In the genomic region with DNA sequence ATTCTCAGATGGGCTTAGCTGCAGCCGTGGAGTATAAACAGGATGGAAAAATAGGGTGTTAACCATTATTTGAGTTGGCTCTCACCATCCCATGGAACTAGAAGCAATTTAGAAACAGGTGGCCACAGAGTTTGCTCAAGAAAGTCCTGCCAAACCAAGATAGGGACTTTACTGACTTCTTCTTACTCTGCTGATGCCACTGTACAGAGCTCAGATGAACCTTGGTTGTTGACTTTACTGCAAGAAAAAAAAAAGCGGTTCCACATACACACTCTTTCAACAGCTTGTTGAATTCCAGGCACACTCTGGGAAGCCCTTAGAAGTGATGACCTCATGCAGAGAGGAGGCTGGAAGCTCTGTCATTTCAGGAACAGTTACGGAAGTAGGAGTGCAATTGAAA, we compare ENCODE assay signal across 20 cellular contexts.
DNase-seq lines count a peak whose midpoint lies in the region; ATAC-seq and TF ChIP-seq lines count a peak whose summit lies in the region.
"Had no signal": no experiment of that assay in that cellular context is flagged by ENCODE, and none has a peak within 500 bp of the region (broad histone marks: within the 10 kb centered on the region; RNA-seq: fewer than 3 reads in every experiment).

No MANE protein-coding gene starts in this region.

- no peaks in the 10 kb centered on the region for H3K36me3 ChIP-seq in NT2/D1 (ENCODE audit: insufficient read depth, insufficient read length, low read length)
- H3K36me3 ChIP-seq: adrenal gland had no signal

- no peaks in the 10 kb centered on the region for H3K9me3 Mint-ChIP-seq in nephron
- peaks cover 4% of the 10 kb centered on the region for H3K9me3 Mint-ChIP-seq in activated CD4-positive, alpha-beta T cell treated with anti-CD3 and anti-CD28 coated beads, Interleukin-2, amount 10 ng/mL, durations not matched to agents 7 days and 5 days
- H3K9me3 Mint-ChIP-seq in stimulated activated naive B cell treated with anti-CD40 and anti-IgM and Interleukin-4, amounts not matched to agents 10 μg/mL and 1 μg/mL and 100 μg/mL, for 72 hours: peaks cover 5 to 12% of the 10 kb centered on the region in 2 donors
- peaks cover 9% of the 10 kb centered on the region for H3K9me3 Mint-ChIP-seq in activated CD8-positive, alpha-beta T cell treated with anti-CD3 and anti-CD28 coated beads, Interleukin-2, amount 10 ng/mL, durations not matched to agents 7 days and 5 days (ENCODE audit: insufficient read depth)

- POLR2A ChIA-PET in activated CD4-positive, alpha-beta T cell treated with anti-CD3 and anti-CD28 coated beads, Interleukin-2, amount 10 ng/mL, durations not matched to agents 7 days and 5 days (lab: Charles Lee): no interaction called here
- POLR2A ChIA-PET in activated CD8-positive, alpha-beta T cell treated with anti-CD3 and anti-CD28 coated beads, Interleukin-2, amount 10 ng/mL, durations not matched to agents 7 days and 5 days (lab: Charles Lee): interaction anchor here (0.6 kb wide), 1 partner anchor 194 kb away, joined by 3 read pairs; no protein-coding TSS in a partner anchor

- H3K4me1 ChIP-seq in NT2/D1 (ENCODE audit: insufficient read depth, insufficient read length) (no peaks in the 10 kb centered on the region), right cardiac atrium (ENCODE audit: control insufficient read depth, insufficient read depth, low read length) (no peaks in the 10 kb centered on the region)
- H3K4me1 ChIP-seq: adrenal gland had no signal

- H3K4me3 ChIP-seq in NT2/D1 (ENCODE audit: insufficient read length, low read depth): no peak overlapping the region
- H3K4me3 ChIP-seq in right cardiac atrium (ENCODE audit: low read length): no peak overlapping the region
- H3K4me3 ChIP-seq: adrenal gland had no signal

- DNase-seq in ELF-1 (ENCODE audit: low read depth, low spot score): peak; percentile 9
- peak; percentile 3 for DNase-seq in NT2/D1 (ENCODE audit: low read depth, low spot score)
- no peak for DNase-seq in right cardiac atrium
- no peak for DNase-seq in NCI-H526 treated with DMSO at 0.1 percent for 48 hours (lab: John Stamatoyannopoulos, UW)
- DNase-seq in activated CD4-positive, alpha-beta T cell treated with anti-CD3 and anti-CD28 coated beads, Interleukin-2, amount 10 ng/mL, durations not matched to agents 7 days and 5 days: no peak
- DNase-seq in stimulated activated naive B cell treated with anti-CD40 and anti-IgM and Interleukin-4, amounts not matched to agents 10 μg/mL and 1 μg/mL and 100 μg/mL, for 72 hours: no peak
- DNase-seq in activated CD8-positive, alpha-beta T cell treated with anti-CD3 and anti-CD28 coated beads, Interleukin-2, amount 10 ng/mL, durations not matched to agents 7 days and 5 days: no peak
- DNase-seq: activated CD4-positive, alpha-beta T cell treated with anti-CD3 and anti-CD28 coated beads, Interleukin-2, amount 10 ng/mL, durations not matched to agents 24 days and 14 days; activated CD8-positive, alpha-beta memory T cell treated with anti-CD3 and anti-CD28 coated beads, Interleukin-2, amount 50 U/mL, for 48 hours; activated effector memory CD4-positive, alpha-beta T cell treated with Interleukin-2 at 50 U/mL for 16 hours; adrenal gland; central memory CD4-positive, alpha-beta T cell; DND-41; NCI-H187 treated with DMSO at 0.1 percent for 48 hours; NCI-H524 treated with DMSO at 0.1 percent for 48 hours; SIG-M5 had no signal

- no peaks in the 10 kb centered on the region for H3K4me1 Mint-ChIP-seq in nephron
- no peaks in the 10 kb centered on the region for H3K4me1 Mint-ChIP-seq in activated CD4-positive, alpha-beta T cell treated with anti-CD3 and anti-CD28 coated beads, Interleukin-2, amount 10 ng/mL, durations not matched to agents 7 days and 5 days
- no peaks in the 10 kb centered on the region for H3K4me1 Mint-ChIP-seq in stimulated activated naive B cell treated with anti-CD40 and anti-IgM and Interleukin-4, amounts not matched to agents 10 μg/mL and 1 μg/mL and 100 μg/mL, for 72 hours
- no peaks in the 10 kb centered on the region for H3K4me1 Mint-ChIP-seq in activated CD8-positive, alpha-beta T cell treated with anti-CD3 and anti-CD28 coated beads, Interleukin-2, amount 10 ng/mL, durations not matched to agents 7 days and 5 days (ENCODE audit: low read depth)
- H3K4me1 Mint-ChIP-seq: activated CD4-positive, alpha-beta T cell treated with anti-CD3 and anti-CD28 coated beads, Interleukin-2, amount 10 ng/mL, durations not matched to agents 24 days and 14 days; memory B cell had no signal

- no peak for TF ChIP-seq CTCF in nephron (IDR thresholded peaks at IDR 0.05; ENCODE audit: unreplicated experiment in 3 of 3)

- intact Hi-C loops in right cardiac atrium (cut with DNase I): no loop called here

- no peaks in the 10 kb centered on the region for H3K36me3 Mint-ChIP-seq in nephron (ENCODE audit: low read depth)
- no peaks in the 10 kb centered on the region for H3K36me3 Mint-ChIP-seq in activated CD4-positive, alpha-beta T cell treated with anti-CD3 and anti-CD28 coated beads, Interleukin-2, amount 10 ng/mL, durations not matched to agents 7 days and 5 days (ENCODE audit: low read depth)
- H3K36me3 Mint-ChIP-seq in stimulated activated naive B cell treated with anti-CD40 and anti-IgM and Interleukin-4, amounts not matched to agents 10 μg/mL and 1 μg/mL and 100 μg/mL, for 72 hours: no peaks in the 10 kb centered on the region
- H3K36me3 Mint-ChIP-seq in activated CD8-positive, alpha-beta T cell treated with anti-CD3 and anti-CD28 coated beads, Interleukin-2, amount 10 ng/mL, durations not matched to agents 7 days and 5 days (ENCODE audit: low read depth): no peaks in the 10 kb centered on the region
- H3K36me3 Mint-ChIP-seq: memory B cell had no signal

- H3K27me3 ChIP-seq in NT2/D1 (ENCODE audit: insufficient read depth, insufficient read length): no peaks in the 10 kb centered on the region
- no peaks in the 10 kb centered on the region for H3K27me3 ChIP-seq in right cardiac atrium (ENCODE audit: control insufficient read depth, insufficient read depth)
- H3K27me3 ChIP-seq: adrenal gland had no signal

- no peak overlapping the region for H3K4me3 Mint-ChIP-seq in nephron
- H3K4me3 Mint-ChIP-seq in activated CD4-positive, alpha-beta T cell treated with anti-CD3 and anti-CD28 coated beads, Interleukin-2, amount 10 ng/mL, durations not matched to agents 7 days and 5 days: no peak overlapping the region
- H3K4me3 Mint-ChIP-seq in stimulated activated naive B cell treated with anti-CD40 and anti-IgM and Interleukin-4, amounts not matched to agents 10 μg/mL and 1 μg/mL and 100 μg/mL, for 72 hours: no peak overlapping the region
- H3K4me3 Mint-ChIP-seq in activated CD8-positive, alpha-beta T cell treated with anti-CD3 and anti-CD28 coated beads, Interleukin-2, amount 10 ng/mL, durations not matched to agents 7 days and 5 days: no peak overlapping the region
- H3K4me3 Mint-ChIP-seq: activated CD4-positive, alpha-beta T cell treated with anti-CD3 and anti-CD28 coated beads, Interleukin-2, amount 10 ng/mL, durations not matched to agents 24 days and 14 days; memory B cell; natural killer cell treated with Interleukin-12 subunit alpha and Interleukin-12 subunit beta and Interleukin-15 and Interleukin-18, amount 100 ng/mL, for 72 hours had no signal

- H3K9me3 ChIP-seq in NT2/D1 (ENCODE audit: insufficient read depth, low read length): no peaks in the 10 kb centered on the region
- H3K9me3 ChIP-seq in right cardiac atrium (ENCODE audit: control insufficient read depth, low read length): no peaks in the 10 kb centered on the region
- H3K9me3 ChIP-seq: adrenal gland had no signal

- CTCF ChIA-PET in activated CD4-positive, alpha-beta T cell treated with anti-CD3 and anti-CD28 coated beads, Interleukin-2, amount 10 ng/mL, durations not matched to agents 7 days and 5 days (lab: Charles Lee): no interaction called here
- CTCF ChIA-PET in activated CD8-positive, alpha-beta T cell treated with anti-CD3 and anti-CD28 coated beads, Interleukin-2, amount 10 ng/mL, durations not matched to agents 7 days and 5 days (lab: Charles Lee): no interaction called here

- H3K27ac Mint-ChIP-seq in nephron: peak overlapping the region in 2 of 3 experiments; percentile 31 to 78
- no peak overlapping the region for H3K27ac Mint-ChIP-seq in activated CD4-positive, alpha-beta T cell treated with anti-CD3 and anti-CD28 coated beads, Interleukin-2, amount 10 ng/mL, durations not matched to agents 7 days and 5 days
- no peak overlapping the region for H3K27ac Mint-ChIP-seq in stimulated activated naive B cell treated with anti-CD40 and anti-IgM and Interleukin-4, amounts not matched to agents 10 μg/mL and 1 μg/mL and 100 μg/mL, for 72 hours
- H3K27ac Mint-ChIP-seq in activated CD8-positive, alpha-beta T cell treated with anti-CD3 and anti-CD28 coated beads, Interleukin-2, amount 10 ng/mL, durations not matched to agents 7 days and 5 days: no peak overlapping the region
- H3K27ac Mint-ChIP-seq: activated CD4-positive, alpha-beta T cell treated with anti-CD3 and anti-CD28 coated beads, Interleukin-2, amount 10 ng/mL, durations not matched to agents 24 days and 14 days; memory B cell; natural killer cell treated with Interleukin-12 subunit alpha and Interleukin-12 subunit beta and Interleukin-15 and Interleukin-18, amount 100 ng/mL, for 72 hours had no signal

- WGBS in right cardiac atrium: 24% methylated on average over 3 of the region's 3 CpGs

- no peaks in the 10 kb centered on the region for H3K27me3 Mint-ChIP-seq in nephron (ENCODE audit: low read depth)
- no peaks in the 10 kb centered on the region for H3K27me3 Mint-ChIP-seq in activated CD4-positive, alpha-beta T cell treated with anti-CD3 and anti-CD28 coated beads, Interleukin-2, amount 10 ng/mL, durations not matched to agents 7 days and 5 days
- no peaks in the 10 kb centered on the region for H3K27me3 Mint-ChIP-seq in stimulated activated naive B cell treated with anti-CD40 and anti-IgM and Interleukin-4, amounts not matched to agents 10 μg/mL and 1 μg/mL and 100 μg/mL, for 72 hours
- no peaks in the 10 kb centered on the region for H3K27me3 Mint-ChIP-seq in activated CD8-positive, alpha-beta T cell treated with anti-CD3 and anti-CD28 coated beads, Interleukin-2, amount 10 ng/mL, durations not matched to agents 7 days and 5 days (ENCODE audit: low read depth)
- H3K27me3 Mint-ChIP-seq: activated CD4-positive, alpha-beta T cell treated with anti-CD3 and anti-CD28 coated beads, Interleukin-2, amount 10 ng/mL, durations not matched to agents 24 days and 14 days; memory B cell; natural killer cell treated with Interleukin-12 subunit alpha and Interleukin-12 subunit beta and Interleukin-15 and Interleukin-18, amount 100 ng/mL, for 72 hours had no signal

- peak; percentile 86 to 95 for ATAC-seq in right cardiac atrium
- no peak for ATAC-seq in stimulated activated naive B cell treated with anti-CD40 and anti-IgM and Interleukin-4, amounts not matched to agents 10 μg/mL and 1 μg/mL and 100 μg/mL, for 72 hours (replicated peaks)
- no peak for ATAC-seq in activated CD8-positive, alpha-beta T cell treated with anti-CD3 and anti-CD28 coated beads, Interleukin-2, amount 10 ng/mL, durations not matched to agents 7 days and 5 days
- ATAC-seq: natural killer cell treated with Interleukin-12 subunit alpha and Interleukin-12 subunit beta and Interleukin-15 and Interleukin-18, amount 100 ng/mL, for 72 hours had no signal

- H3K27ac ChIP-seq in right cardiac atrium (ENCODE audit: low read length): no peak overlapping the region
- H3K27ac ChIP-seq: adrenal gland, epithelial cell of prostate had no signal

- H3K9ac ChIP-seq in NT2/D1 (ENCODE audit: insufficient read length, low read depth): no peak overlapping the region

Comparison
In these comparisons a context has a peak if more than half of its experiments do, and no peak if none do; other contexts are left out.
1. DNase-seq: peak in ELF-1 (single experiment) and NT2/D1 (single experiment); none in right cardiac atrium (0 of 3), NCI-H526 treated with DMSO at 0.1 percent for 48 hours (single experiment), activated CD4-positive, alpha-beta T cell treated with anti-CD3 and anti-CD28 coated beads, Interleukin-2, amount 10 ng/mL, durations not matched to agents 7 days and 5 days (single experiment), stimulated activated naive B cell treated with anti-CD40 and anti-IgM and Interleukin-4, amounts not matched to agents 10 μg/mL and 1 μg/mL and 100 μg/mL, for 72 hours (single experiment) and activated CD8-positive, alpha-beta T cell treated with anti-CD3 and anti-CD28 coated beads, Interleukin-2, amount 10 ng/mL, durations not matched to agents 7 days and 5 days (single experiment).
2. ATAC-seq: peak in right cardiac atrium (2 of 2); none in stimulated activated naive B cell treated with anti-CD40 and anti-IgM and Interleukin-4, amounts not matched to agents 10 μg/mL and 1 μg/mL and 100 μg/mL, for 72 hours (0 of 2) and activated CD8-positive, alpha-beta T cell treated with anti-CD3 and anti-CD28 coated beads, Interleukin-2, amount 10 ng/mL, durations not matched to agents 7 days and 5 days (single experiment).
3. H3K27ac Mint-ChIP-seq: peak in nephron (2 of 3); none in activated CD4-positive, alpha-beta T cell treated with anti-CD3 and anti-CD28 coated beads, Interleukin-2, amount 10 ng/mL, durations not matched to agents 7 days and 5 days (single experiment), stimulated activated naive B cell treated with anti-CD40 and anti-IgM and Interleukin-4, amounts not matched to agents 10 μg/mL and 1 μg/mL and 100 μg/mL, for 72 hours (single experiment) and activated CD8-positive, alpha-beta T cell treated with anti-CD3 and anti-CD28 coated beads, Interleukin-2, amount 10 ng/mL, durations not matched to agents 7 days and 5 days (single experiment).